ENCODE assay signal across 10 cellular contexts in genomic region chr12:124681779-124682391, GRCh38.
DNase-seq lines count a peak whose midpoint lies in the region; TF ChIP-seq lines count a peak whose summit lies in the region.
"Had no signal": no experiment of that assay in that cellular context is flagged by ENCODE, and none has a peak within 500 bp of the region (broad histone marks: within the 10 kb centered on the region; RNA-seq: fewer than 3 reads in every experiment).

No MANE protein-coding gene starts in this region.

- BruUV-seq in MCF 10A (replicated peaks; lab: Mats Ljungman, UMichigan) = no TSS peak

- H3K4me1 ChIP-seq in suprapubic skin = peaks cover 60% of the 10 kb centered on the region

- peak overlapping the region; percentile 18 for H3K27ac Mint-ChIP-seq in MCF 10A (ENCODE audit: low read depth, unreplicated experiment)
- no peak overlapping the region for H3K27ac Mint-ChIP-seq in immature natural killer cell
- H3K27ac Mint-ChIP-seq: activated CD8-positive, alpha-beta memory T cell treated with anti-CD3 and anti-CD28 coated beads, Interleukin-2, amount 10 ng/mL, durations not matched to agents 7 days and 5 days had no signal

- H3K27me3 ChIP-seq in suprapubic skin = no peaks in the 10 kb centered on the region

- no peak for TF ChIP-seq CTCF in MCF 10A (IDR thresholded peaks at IDR 0.05; ENCODE audit: unreplicated experiment)
- no peak for TF ChIP-seq CTCF in suprapubic skin (IDR thresholded peaks at IDR 0.05)
- no peak for TF ChIP-seq CTCF in GM20000 (IDR thresholded peaks at IDR 0.05; ENCODE audit: extremely low read depth, missing control alignments)

- no peaks in the 10 kb centered on the region for H3K36me3 ChIP-seq in suprapubic skin

- H3K9me3 Mint-ChIP-seq in MCF 10A (ENCODE audit: unreplicated experiment) (no peaks in the 10 kb centered on the region), immature natural killer cell (no peaks in the 10 kb centered on the region)

- WGBS in suprapubic skin = 44% methylated on average over 10 of the region's 16 CpGs

- H3K36me3 Mint-ChIP-seq in MCF 10A (ENCODE audit: insufficient read depth, unreplicated experiment) = no peaks in the 10 kb centered on the region
- no peaks in the 10 kb centered on the region for H3K36me3 Mint-ChIP-seq in immature natural killer cell
- H3K36me3 Mint-ChIP-seq: activated CD8-positive, alpha-beta memory T cell treated with anti-CD3 and anti-CD28 coated beads, Interleukin-2, amount 10 ng/mL, durations not matched to agents 7 days and 5 days had no signal

- H3K9me3 ChIP-seq in suprapubic skin = no peaks in the 10 kb centered on the region

- POLR2A ChIA-PET in MCF 10A (lab: Yijun Ruan, JAX) = interaction anchor here (1.1 to 2.2 kb wide), 4 partner anchors 12 to 163 kb away, joined by 3 to 6 read pairs (median 6); no protein-coding TSS in a partner anchor

- CTCF ChIA-PET in MCF 10A (lab: Yijun Ruan, JAX) = interaction anchor here (0.8 to 1.9 kb wide), 4 partner anchors 13 to 84 kb away, joined by 3 to 5 read pairs (median 5); no protein-coding TSS in a partner anchor

- intact Hi-C loops in MCF 10A (cut with micrococcal nuclease) = loop anchor here (1.0 to 10.0 kb wide), 7 partner anchors 40 to 645 kb away; no protein-coding TSS in a partner anchor

- no peak for TF ChIP-seq POLR2A in suprapubic skin (IDR thresholded peaks at IDR 0.05)

- H3K4me3 Mint-ChIP-seq in MCF 10A (ENCODE audit: unreplicated experiment) (no peak overlapping the region), immature natural killer cell (no peak overlapping the region)
- H3K4me3 Mint-ChIP-seq: activated CD8-positive, alpha-beta memory T cell treated with anti-CD3 and anti-CD28 coated beads, Interleukin-2, amount 10 ng/mL, durations not matched to agents 7 days and 5 days had no signal

- H3K27me3 Mint-ChIP-seq in MCF 10A (ENCODE audit: insufficient read depth, unreplicated experiment) (no peaks in the 10 kb centered on the region), immature natural killer cell (ENCODE audit: low read depth in 3 of 3) (peaks cover 4 to 11% (median 5%) of the 10 kb centered on the region in 3 donors)

- no peak for TF ChIP-seq EP300 in suprapubic skin (IDR thresholded peaks at IDR 0.05)

- no peak overlapping the region for H3K4me3 ChIP-seq in suprapubic skin

- peak overlapping the region; percentile 88 for H3K27ac ChIP-seq in suprapubic skin

- peak; percentile 32 for DNase-seq in HT-29 (ENCODE audit: low spot score)
- DNase-seq in MCF 10A (ENCODE audit: unreplicated experiment) = peak; percentile 41
- peak; percentile 55 for DNase-seq in left kidney (ENCODE audit: low read depth, low spot score)
- no peak for DNase-seq in suprapubic skin (ENCODE audit: low spot score in 2 of 2)
- DNase-seq in DMS53 (lab: John Stamatoyannopoulos, UW) = no peak
- no peak for DNase-seq in GDM1 (lab: John Stamatoyannopoulos, UW)
- no peak for DNase-seq in GM20000 (ENCODE audit: low spot score)
- no peak for DNase-seq in immature natural killer cell
- DNase-seq: NCI-H345 had no signal

- H3K4me1 Mint-ChIP-seq in MCF 10A (ENCODE audit: insufficient read depth, unreplicated experiment) (peaks cover 48% of the 10 kb centered on the region), immature natural killer cell (peaks cover 3 to 10% of the 10 kb centered on the region in 2 donors)

Comparison
In these comparisons a context has a peak if more than half of its experiments do, and no peak if none do; other contexts are left out.
1. DNase-seq: peak in HT-29 (single experiment), MCF 10A (single experiment) and left kidney (single experiment); none in suprapubic skin (0 of 2), DMS53 (single experiment), GDM1 (single experiment), GM20000 (single experiment) and immature natural killer cell (0 of 3).